In genomic region chr17:15683824-15684478, GRCh38 we compare ENCODE assay signal across 8 cellular contexts. TPM values are rescaled to one million over a fixed set of nuclear protein-coding genes. Genes with fewer than 3 reads are reported as not detected.
DNase-seq lines count a peak whose midpoint lies in the region; ATAC-seq and TF ChIP-seq lines count a peak whose summit lies in the region.
"Not testable (repeated sequence)": the region's sequence is repeated elsewhere in the genome, so short reads cannot be mapped to it uniquely, and the experiment has no call there.

TRIM16 (minus strand) TSS chr17:15684311; CDS start chr17:15651609, 32,702 bp downstream.

- not testable (repeated sequence) for H3K36me3 ChIP-seq in left ventricle myocardium inferior, tibial artery

- DNase-seq in NCI-H1417 (lab: John Stamatoyannopoulos, UW) (peak; percentile 34 to 58 (median 47)), amniotic stem cell (lab: John Stamatoyannopoulos, UW) (peak; percentile 19), left ventricle myocardium inferior (peak; percentile 85), posterior vena cava (ENCODE audit: low spot score) (peak; percentile 95), tibial artery (peak; percentile 72 to 85)

- H3K4me3 ChIP-seq in left ventricle myocardium inferior = peak within 1 kb of the TSS; percentile 67
- H3K4me3 ChIP-seq in tibial artery = peak within 1 kb of the TSS; percentile 52 to 61

- TF ChIP-seq POLR2A in GM15510 (IDR thresholded peaks at IDR 0.05; ENCODE audit: borderline replicate concordance, extremely low read depth, insufficient read length) = peak; percentile 58

- H3K27ac ChIP-seq in left ventricle myocardium inferior (replicated peaks) (peak within 1 kb of the TSS; percentile 70), tibial artery (peak within 1 kb of the TSS; percentile 31 to 41)

- H3K9me3 ChIP-seq in left ventricle myocardium inferior (replicated peaks); tibial artery: not testable (repeated sequence)

- peak; percentile 47 for TF ChIP-seq CTCF in left ventricle myocardium inferior (IDR thresholded peaks at IDR 0.05; ENCODE audit: borderline replicate concordance)
- TF ChIP-seq CTCF in tibial artery (IDR thresholded peaks at IDR 0.05) = not testable (repeated sequence)

- not testable (repeated sequence) for H3K4me1 ChIP-seq in left ventricle myocardium inferior, tibial artery

- ATAC-seq in HG02798 (IDR thresholded peaks at IDR 0.05; ENCODE audit: poor library complexity, unreplicated experiment) = peak; percentile 96

- not testable (repeated sequence) for H3K27me3 ChIP-seq in left ventricle myocardium inferior (ENCODE audit: low read depth); tibial artery

- intact Hi-C loops in T-helper 2 cell treated with Interferon-gamma antibody and Interleukin-4, amounts not matched to agents 100 ng/mL and 5 ng/mL, for 36 hours (cut with micrococcal nuclease); left ventricle myocardium inferior (cut with micrococcal nuclease); posterior vena cava (cut with DNase I); tibial artery (cut with DNase I; ENCODE audit: low total_unique reads): not testable (repeated sequence)

RNA-seq across cellular contexts. Expression of gene TRIM16, which starts in this region (rescaled TPM):
- 13.2 and 13.7 TPM in 2 replicates for total RNA-seq in T-helper 2 cell treated with Interferon-gamma antibody and Interleukin-4, amounts not matched to agents 100 ng/mL and 5 ng/mL, for 36 hours
- total RNA-seq in left ventricle myocardium inferior (30.4 TPM), posterior vena cava (10 to 100 TPM; 12.0 to 21.7 TPM)

Comparison
In these comparisons a context has a peak if more than half of its experiments do, and no peak if none do; other contexts are left out.
1. Peak in every context shown above with its lines: DNase-seq, ATAC-seq, H3K4me3 ChIP-seq and H3K27ac ChIP-seq.
2. DNase-seq: peak in every context shown above with its lines; median percentile 95 in posterior vena cava; 85 in left ventricle myocardium inferior; 78 in tibial artery; 47 in NCI-H1417; 19 in amniotic stem cell.